Comparison of ENCODE assay signal across 9 cellular contexts in the genomic region with DNA sequence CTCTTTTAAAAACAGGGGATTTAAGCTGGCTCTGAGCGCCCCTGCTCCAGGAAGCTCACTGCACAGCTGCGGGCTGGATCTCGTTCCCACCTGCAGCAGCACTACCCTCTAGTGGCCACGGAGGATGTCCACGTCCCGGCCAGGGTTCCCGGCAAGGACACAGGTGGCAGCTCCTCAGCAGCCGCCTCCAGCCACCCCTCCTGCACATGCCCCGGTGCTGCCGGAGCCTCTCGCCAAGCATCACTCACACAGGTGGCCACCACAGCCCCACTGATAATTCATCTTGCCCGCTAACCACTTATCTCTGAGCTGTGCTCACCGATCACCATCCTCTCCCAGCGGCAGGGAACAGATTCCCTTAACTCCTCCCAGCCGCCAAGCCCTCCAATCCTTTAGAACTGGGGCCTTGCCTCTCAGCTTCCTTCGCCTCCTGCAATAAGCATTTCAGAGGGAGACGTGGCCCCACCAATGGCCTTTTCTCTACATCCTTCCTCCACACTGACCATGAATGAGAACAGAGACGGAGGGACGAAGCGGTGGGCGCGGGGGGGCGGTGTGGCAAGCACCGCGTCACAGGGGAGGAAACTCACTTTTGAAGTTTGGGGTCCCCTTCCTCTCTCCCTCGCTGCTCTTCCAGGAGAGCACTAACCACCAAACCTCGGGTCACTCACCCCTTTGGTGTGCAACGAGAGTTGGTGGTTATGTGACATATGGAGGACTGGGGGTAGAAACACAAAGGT.
DNase-seq lines count a peak whose midpoint lies in the region; ATAC-seq and TF ChIP-seq lines count a peak whose summit lies in the region.
"Had no signal": no experiment of that assay in that cellular context is flagged by ENCODE, and none has a peak within 500 bp of the region (broad histone marks: within the 10 kb centered on the region; RNA-seq: fewer than 3 reads in every experiment).

No MANE protein-coding gene starts in this region.

- H3K9ac ChIP-seq in IMR-90 (ENCODE audit: low read depth, low read length) (no peak overlapping the region), neural progenitor cell (no peak overlapping the region)

- intact Hi-C loops in IMR-90 (cut with micrococcal nuclease) = no loop called here

- H3K4me3 ChIP-seq in IMR-90 (ENCODE audit: insufficient read depth, low read depth, low read length) (no peak overlapping the region), neural progenitor cell (no peak overlapping the region)

- no peak overlapping the region for H2BK5ac ChIP-seq in IMR-90 (ENCODE audit: low read depth, low read length, poor library complexity, severe bottlenecking)

- H4K8ac ChIP-seq in IMR-90 (ENCODE audit: low read depth in 2 of 2, low read length in 2 of 2) = no peak overlapping the region

- H4K5ac ChIP-seq in IMR-90 (ENCODE audit: low read depth, low read length) = no peak overlapping the region

- no peaks in the 10 kb centered on the region for H3K79me1 ChIP-seq in IMR-90 (ENCODE audit: low read depth in 1 of 2, low read length in 2 of 2)

- POLR2A ChIA-PET in IMR-90 (lab: Charles Lee; ENCODE audit: unreplicated experiment) = no interaction called here

- H2BK120ac ChIP-seq in IMR-90 (ENCODE audit: low read depth, low read length) = no peak overlapping the region

- H3K23ac ChIP-seq in IMR-90 (ENCODE audit: low read depth, low read length) = no peak overlapping the region

- no TSS peak for BruUV-seq in IMR-90 (replicated peaks; lab: Mats Ljungman, UMichigan)

- peak; percentile 23 for DNase-seq in NCI-H1436 (lab: John Stamatoyannopoulos, UW)
- no peak for DNase-seq in NCI-H1436 treated with DMSO at 0.1 percent for 48 hours (lab: John Stamatoyannopoulos, UW)
- DNase-seq in IMR-90 = peak; percentile 27
- peak; percentile 82 for DNase-seq in RPMI8226
- peak; percentile 88 for DNase-seq in neural progenitor cell (ENCODE audit: low spot score)

- peak; percentile 52 for TF ChIP-seq CTCF in IMR-90 (conservative IDR thresholded peaks at IDR 0.05; ENCODE audit: low read depth, low read length)
- peak; percentile 86 for TF ChIP-seq CTCF in neural progenitor cell (IDR thresholded peaks at IDR 0.05)

- no peaks in the 10 kb centered on the region for H3K79me2 ChIP-seq in neural progenitor cell (ENCODE audit: low read depth)

- no peaks in the 10 kb centered on the region for H3K9me3 Mint-ChIP-seq in neural progenitor cell
- H3K9me3 Mint-ChIP-seq: activated naive CD4-positive, alpha-beta T cell treated with anti-CD3 and anti-CD28 coated beads, Interleukin-2, amount 50 U/mL, for 24 hours had no signal

- H3K4me1 Mint-ChIP-seq in neural progenitor cell = peaks cover 4% of the 10 kb centered on the region
- H3K4me1 Mint-ChIP-seq: activated naive CD4-positive, alpha-beta T cell treated with anti-CD3 and anti-CD28 coated beads, Interleukin-2, amount 50 U/mL, for 24 hours had no signal

- no peak overlapping the region for H2AFZ ChIP-seq in IMR-90 (replicated peaks; ENCODE audit: low read length, poor library complexity)
- no peak overlapping the region for H2AFZ ChIP-seq in neural progenitor cell (replicated peaks)

- H3K56ac ChIP-seq in IMR-90 (ENCODE audit: extremely low read depth, insufficient read depth, low read length) = no peak overlapping the region

- no peaks in the 10 kb centered on the region for H3F3A ChIP-seq in neural progenitor cell (ENCODE audit: low read depth)

- H3K27ac ChIP-seq in IMR-90 (ENCODE audit: insufficient read depth, low read length) (no peak overlapping the region), neural progenitor cell (no peak overlapping the region)

- no peak overlapping the region for H2AK9ac ChIP-seq in IMR-90 (replicated peaks; ENCODE audit: low read depth, low read length, poor library complexity)

- peaks cover 40% of the 10 kb centered on the region for H3K27me3 Mint-ChIP-seq in neural progenitor cell (ENCODE audit: insufficient read depth, low read depth)

- peaks cover 2% of the 10 kb centered on the region for H3K9me1 ChIP-seq in IMR-90 (ENCODE audit: insufficient read depth, low read length)

- no peak overlapping the region for H3K4me2 ChIP-seq in IMR-90 (ENCODE audit: low read depth, low read length)
- no peak overlapping the region for H3K4me2 ChIP-seq in neural progenitor cell

- H2BK20ac ChIP-seq in IMR-90 (ENCODE audit: low read depth, low read length) = no peak overlapping the region

- H4K20me1 ChIP-seq in IMR-90 (ENCODE audit: insufficient read depth, low read length) = no peaks in the 10 kb centered on the region
- no peaks in the 10 kb centered on the region for H4K20me1 ChIP-seq in neural progenitor cell (ENCODE audit: low read depth)

- dilution Hi-C loops in IMR-90 (cut with HindIII; ENCODE audit: low sequenced_read_pairs, unreplicated experiment) = no loop called here

- CTCF ChIA-PET in IMR-90 (lab: Yijun Ruan, JAX) = interaction anchor here (0.8 to 1.8 kb wide), 5 partner anchors 9 to 301 kb away, joined by 3 to 9 read pairs (median 4); no protein-coding TSS in a partner anchor

- peak; percentile 51 for TF ChIP-seq RAD21 in IMR-90 (IDR thresholded peaks at IDR 0.05; ENCODE audit: low read length)

- no peak overlapping the region for H4K91ac ChIP-seq in IMR-90 (ENCODE audit: insufficient read depth, low read depth, low read length)

- H2AK5ac ChIP-seq in IMR-90 (ENCODE audit: low read depth, low read length) = no peak overlapping the region

- no peak overlapping the region for H3K18ac ChIP-seq in IMR-90 (ENCODE audit: low read depth, low read length)

- no peak overlapping the region for H3K27ac Mint-ChIP-seq in neural progenitor cell
- H3K27ac Mint-ChIP-seq: activated naive CD4-positive, alpha-beta T cell treated with anti-CD3 and anti-CD28 coated beads, Interleukin-2, amount 50 U/mL, for 24 hours had no signal

- H3K36me3 ChIP-seq in IMR-90 (ENCODE audit: control insufficient read depth, insufficient read depth, low read length) (no peaks in the 10 kb centered on the region), neural progenitor cell (no peaks in the 10 kb centered on the region)

- no peak overlapping the region for H3K4ac ChIP-seq in IMR-90 (ENCODE audit: low read depth, low read length)

- ATAC-seq in IMR-90 (ENCODE audit: low read depth) (peak; percentile 73), esophagus mucosa (peak; percentile 49), GM21737 (IDR thresholded peaks at IDR 0.05; ENCODE audit: unreplicated experiment) (no peak), HG03460 (IDR thresholded peaks at IDR 0.05; ENCODE audit: unreplicated experiment) (no peak)

- H3K36me3 Mint-ChIP-seq in neural progenitor cell = no peaks in the 10 kb centered on the region
- H3K36me3 Mint-ChIP-seq: activated naive CD4-positive, alpha-beta T cell treated with anti-CD3 and anti-CD28 coated beads, Interleukin-2, amount 50 U/mL, for 24 hours had no signal

- no peak overlapping the region for H3K4me3 Mint-ChIP-seq in neural progenitor cell
- H3K4me3 Mint-ChIP-seq: activated naive CD4-positive, alpha-beta T cell treated with anti-CD3 and anti-CD28 coated beads, Interleukin-2, amount 50 U/mL, for 24 hours had no signal

- no CpG with 5 or more reads among the region's 28 CpGs for WGBS in IMR-90 (ENCODE audit: extremely low coverage in 2 of 2, insufficient read length in 1 of 2), 2 experiments

- TF ChIP-seq POLR2A in IMR-90 (IDR thresholded peaks at IDR 0.05; ENCODE audit: low read depth, low read length) = no peak

- in situ Hi-C loops in IMR-90 (cut with MboI; ENCODE audit: low sequenced_read_pairs) = loop anchor here (25.0 kb wide), 1 partner anchor 526 kb away; no protein-coding TSS in a partner anchor

- no peak overlapping the region for H3K14ac ChIP-seq in IMR-90 (replicated peaks; ENCODE audit: low read depth, low read length)

- no peak overlapping the region for H2BK15ac ChIP-seq in IMR-90 (ENCODE audit: low read depth, low read length)

- no peaks in the 10 kb centered on the region for H3K4me1 ChIP-seq in IMR-90 (ENCODE audit: control insufficient read depth, insufficient read depth, low read length)
- H3K4me1 ChIP-seq in neural progenitor cell = no peaks in the 10 kb centered on the region

- H3K27me3 ChIP-seq in IMR-90 (ENCODE audit: control insufficient read depth, insufficient read depth, low read length) = peaks cover 8% of the 10 kb centered on the region; the same call in 1 of the 2 replicates
- peaks cover 42% of the 10 kb centered on the region for H3K27me3 ChIP-seq in neural progenitor cell

- H3K9me3 ChIP-seq in IMR-90 (ENCODE audit: control insufficient read depth, insufficient read depth, low read length) = no peaks in the 10 kb centered on the region; the same call in 1 of the 2 replicates
- H3K9me3 ChIP-seq in neural progenitor cell (ENCODE audit: low read depth) = no peaks in the 10 kb centered on the region

TF ChIP-seq in IMR-90, 13 proteins besides CTCF, POLR2A, EP300 and RAD21:
- peak; percentile 33; the same call in 1 of the 2 replicates for TF ChIP-seq SMC3 (IDR thresholded peaks at IDR 0.05; ENCODE audit: low read depth, low read length)
- no peak for TF ChIP-seq BHLHE40 (IDR thresholded peaks at IDR 0.05; ENCODE audit: low read depth, low read length)
- TF ChIP-seq, protein P1, sequence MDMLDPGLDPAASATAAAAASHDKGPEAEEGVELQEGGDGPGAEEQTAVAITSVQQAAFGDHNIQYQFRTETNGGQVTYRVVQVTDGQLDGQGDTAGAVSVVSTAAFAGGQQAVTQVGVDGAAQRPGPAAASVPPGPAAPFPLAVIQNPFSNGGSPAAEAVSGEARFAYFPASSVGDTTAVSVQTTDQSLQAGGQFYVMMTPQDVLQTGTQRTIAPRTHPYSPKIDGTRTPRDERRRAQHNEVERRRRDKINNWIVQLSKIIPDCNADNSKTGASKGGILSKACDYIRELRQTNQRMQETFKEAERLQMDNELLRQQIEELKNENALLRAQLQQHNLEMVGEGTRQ (IDR thresholded peaks at IDR 0.05; ENCODE audit: low read depth, low read length) = no peak

Comparison
In these comparisons a context has a peak if more than half of its experiments do, and no peak if none do; other contexts are left out.
1. ATAC-seq: peak in IMR-90 (single experiment) and esophagus mucosa (single experiment); none in GM21737 (single experiment) and HG03460 (single experiment).